1 cellular context compared by ENCODE assay signal in the genomic region with DNA sequence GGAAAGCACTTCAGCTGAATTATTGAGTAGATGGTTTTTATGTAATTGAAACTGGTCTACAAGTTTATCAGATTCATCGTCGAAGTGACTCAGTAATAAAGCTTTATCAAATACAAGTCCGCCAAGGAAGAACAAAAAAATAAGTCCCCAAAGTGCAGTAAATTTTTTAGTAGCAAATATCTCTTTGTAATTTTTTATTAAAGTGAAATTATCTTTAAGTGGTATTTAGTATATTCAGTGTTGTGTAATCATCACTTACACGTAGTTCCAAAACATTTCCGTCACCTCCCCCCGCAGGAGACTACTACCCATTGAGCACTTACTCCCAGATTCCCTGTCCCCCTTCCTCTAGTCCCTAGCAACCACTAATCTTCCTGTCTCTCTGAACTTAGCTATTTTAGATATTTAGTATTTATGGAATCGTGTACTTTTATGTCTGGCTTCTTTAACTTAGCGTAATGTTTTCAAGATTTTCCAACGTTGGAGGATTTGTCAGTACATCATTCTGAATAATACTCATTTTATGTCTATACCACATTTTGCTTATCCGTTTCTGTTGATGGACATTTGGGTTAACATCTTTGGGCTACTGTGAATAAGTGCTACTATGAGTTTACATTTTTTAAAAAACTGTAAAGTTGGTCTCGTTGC.
A peak's percentile ranks its signal among the peaks of the same experiment; 100 is the strongest.
TF ChIP-seq lines count a peak whose summit lies in the region.

No MANE protein-coding gene starts in this region.

TF ChIP-seq in HEK293, 187 proteins besides CTCF, POLR2A, EP300 and RAD21 (continued from another document):
- TF ChIP-seq, protein P1, sequence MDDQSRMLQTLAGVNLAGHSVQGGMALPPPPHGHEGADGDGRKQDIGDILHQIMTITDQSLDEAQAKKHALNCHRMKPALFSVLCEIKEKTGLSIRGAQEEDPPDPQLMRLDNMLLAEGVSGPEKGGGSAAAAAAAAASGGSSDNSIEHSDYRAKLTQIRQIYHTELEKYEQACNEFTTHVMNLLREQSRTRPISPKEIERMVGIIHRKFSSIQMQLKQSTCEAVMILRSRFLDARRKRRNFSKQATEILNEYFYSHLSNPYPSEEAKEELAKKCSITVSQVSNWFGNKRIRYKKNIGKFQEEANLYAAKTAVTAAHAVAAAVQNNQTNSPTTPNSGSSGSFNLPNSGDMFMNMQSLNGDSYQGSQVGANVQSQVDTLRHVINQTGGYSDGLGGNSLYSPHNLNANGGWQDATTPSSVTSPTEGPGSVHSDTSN (CRISPR knock-in tag; IDR thresholded peaks at IDR 0.05): no peak
- peak; percentile 8; the same call in 1 of the 2 replicates for TF ChIP-seq ZNF426 (tag by site-specific recombination; IDR thresholded peaks at IDR 0.05)
- no peak for TF ChIP-seq ZNF654 (tag by site-specific recombination; IDR thresholded peaks at IDR 0.05; ENCODE audit: low read depth)
- TF ChIP-seq, protein P2, sequence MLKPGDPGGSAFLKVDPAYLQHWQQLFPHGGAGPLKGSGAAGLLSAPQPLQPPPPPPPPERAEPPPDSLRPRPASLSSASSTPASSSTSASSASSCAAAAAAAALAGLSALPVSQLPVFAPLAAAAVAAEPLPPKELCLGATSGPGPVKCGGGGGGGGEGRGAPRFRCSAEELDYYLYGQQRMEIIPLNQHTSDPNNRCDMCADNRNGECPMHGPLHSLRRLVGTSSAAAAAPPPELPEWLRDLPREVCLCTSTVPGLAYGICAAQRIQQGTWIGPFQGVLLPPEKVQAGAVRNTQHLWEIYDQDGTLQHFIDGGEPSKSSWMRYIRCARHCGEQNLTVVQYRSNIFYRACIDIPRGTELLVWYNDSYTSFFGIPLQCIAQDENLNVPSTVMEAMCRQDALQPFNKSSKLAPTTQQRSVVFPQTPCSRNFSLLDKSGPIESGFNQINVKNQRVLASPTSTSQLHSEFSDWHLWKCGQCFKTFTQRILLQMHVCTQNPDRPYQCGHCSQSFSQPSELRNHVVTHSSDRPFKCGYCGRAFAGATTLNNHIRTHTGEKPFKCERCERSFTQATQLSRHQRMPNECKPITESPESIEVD (tag by site-specific recombination; IDR thresholded peaks at IDR 0.05): 0 out of 2 replicates have a peak, but pooled peaks have one; percentile 21
- no peak for TF ChIP-seq ZNF37A (tag by site-specific recombination; IDR thresholded peaks at IDR 0.05)
- peak; percentile 38; the same call in 1 of the 2 replicates for TF ChIP-seq PRDM1 (tag by site-specific recombination; IDR thresholded peaks at IDR 0.05)
